22 cellular contexts compared by ENCODE assay signal in the genomic region with DNA sequence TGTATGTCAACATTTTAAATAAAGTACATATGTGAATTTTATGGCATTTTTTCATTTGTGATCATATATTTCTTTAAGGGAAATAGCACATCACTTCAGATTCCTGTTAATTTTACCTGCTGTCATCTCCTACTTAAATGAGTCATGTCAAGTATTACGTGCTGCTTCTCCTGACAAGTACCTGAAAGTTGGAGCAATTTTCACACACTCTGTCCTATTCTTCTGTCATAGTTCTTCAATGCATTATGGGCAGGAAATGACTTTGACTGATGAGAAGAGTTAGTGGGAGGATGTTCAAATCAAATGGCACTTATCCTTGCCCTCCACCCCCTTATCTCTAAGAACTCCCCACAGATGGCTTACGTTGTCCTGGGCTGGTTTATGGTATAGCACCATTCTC.
A peak's percentile ranks its signal among the peaks of the same experiment; 100 is the strongest.
DNase-seq lines count a peak whose midpoint lies in the region; ATAC-seq, FAIRE-seq and TF ChIP-seq lines count a peak whose summit lies in the region.
"Had no signal": no experiment of that assay in that cellular context is flagged by ENCODE, and none has a peak within 500 bp of the region (broad histone marks: within the 10 kb centered on the region; RNA-seq: fewer than 3 reads in every experiment).

No MANE protein-coding gene starts in this region.

- FAIRE-seq in K562 (lab: Jason Lieb, UNC): no peak
- FAIRE-seq: D721Med, G401.6, GM12891, HTR-8/SVneo had no signal

- H3K4me3 ChIP-seq in Karpas-422 (ENCODE audit: low read length): no peak overlapping the region
- H3K4me3 ChIP-seq in K562: no peak overlapping the region
- H3K4me3 ChIP-seq in neural cell (ENCODE audit: low read length): no peak overlapping the region
- H3K4me3 ChIP-seq: BLaER1 had no signal

- no peak overlapping the region for H3K27ac Mint-ChIP-seq in CD14-positive monocyte
- H3K27ac Mint-ChIP-seq: CD4-positive, CD25-positive, alpha-beta regulatory T cell; CD8-positive, alpha-beta memory T cell; HFFc6 had no signal

- H3K9me2 ChIP-seq in Karpas-422 (replicated peaks; ENCODE audit: insufficient read depth, low read length): no peaks in the 10 kb centered on the region
- no peaks in the 10 kb centered on the region for H3K9me2 ChIP-seq in neural cell (ENCODE audit: insufficient read depth, low read length)

- WGBS in K562 (ENCODE audit: insufficient coverage, low coverage, missing lambda C conversion rate): 4% methylated on average over 2 of the region's 2 CpGs

- no peaks in the 10 kb centered on the region for H3K9me1 ChIP-seq in K562 (ENCODE audit: control insufficient read depth, insufficient read depth, low read length)

- H3K9me3 ChIP-seq in Karpas-422 (ENCODE audit: low read length): no peaks in the 10 kb centered on the region
- H3K9me3 ChIP-seq in K562 (replicated peaks; ENCODE audit: control insufficient read depth, insufficient read depth, low read depth, low read length): no peaks in the 10 kb centered on the region
- H3K9me3 ChIP-seq in neural cell (ENCODE audit: low read length): no peaks in the 10 kb centered on the region

- H4K20me1 ChIP-seq in Karpas-422 (ENCODE audit: insufficient read depth, low read depth, low read length) (no peaks in the 10 kb centered on the region), K562 (replicated peaks; ENCODE audit: control insufficient read depth, insufficient read depth, low read length) (no peaks in the 10 kb centered on the region), neural cell (ENCODE audit: insufficient read depth) (no peaks in the 10 kb centered on the region)
- H4K20me1 ChIP-seq: BLaER1 had no signal

- H3K4me3 Mint-ChIP-seq in CD14-positive monocyte: no peak overlapping the region
- H3K4me3 Mint-ChIP-seq: CD4-positive, CD25-positive, alpha-beta regulatory T cell; CD8-positive, alpha-beta memory T cell; HFFc6 had no signal

- intact Hi-C loops in K562 (cut with micrococcal nuclease): no loop called here
- intact Hi-C loops in CD14-positive monocyte (cut with micrococcal nuclease): no loop called here

- H2AFZ ChIP-seq in Karpas-422 (ENCODE audit: low read length) (no peak overlapping the region), K562 (ENCODE audit: low read depth, low read length) (no peak overlapping the region), neural cell (ENCODE audit: low read depth, low read length) (no peak overlapping the region)

- H3K79me2 ChIP-seq in Karpas-422 (ENCODE audit: low read length): no peaks in the 10 kb centered on the region
- H3K79me2 ChIP-seq in K562 (ENCODE audit: control insufficient read depth, insufficient read depth, low read length): no peaks in the 10 kb centered on the region
- no peaks in the 10 kb centered on the region for H3K79me2 ChIP-seq in neural cell (replicated peaks; ENCODE audit: insufficient read depth, low read length)

- no peak for TF ChIP-seq RAD21 in K562 (CRISPR knock-in tag; conservative IDR thresholded peaks at IDR 0.05 in 1 of 2, IDR thresholded peaks at IDR 0.05 in 1 of 2)
- TF ChIP-seq RAD21 in neural cell (conservative IDR thresholded peaks at IDR 0.05): no peak

- H3K27me3 ChIP-seq in Karpas-422 (ENCODE audit: low read length) (no peaks in the 10 kb centered on the region), K562 (ENCODE audit: control insufficient read depth in 2 of 2, insufficient read depth in 2 of 2, low read length in 2 of 2) (no peaks in the 10 kb centered on the region), neural cell (ENCODE audit: insufficient read depth, low read depth, low read length) (no peaks in the 10 kb centered on the region)
- H3K27me3 ChIP-seq: BLaER1 had no signal

- H3K4me2 ChIP-seq in Karpas-422 (ENCODE audit: low read depth, low read length, poor library complexity, severe bottlenecking) (no peak overlapping the region), K562 (ENCODE audit: insufficient read depth, low read length) (no peak overlapping the region), neural cell (ENCODE audit: low read length) (no peak overlapping the region)
- H3K4me2 ChIP-seq: BLaER1 had no signal

- CTCF ChIA-PET in K562 (lab: Yijun Ruan, JAX; ENCODE audit: low intra/inter-chr PET ratio): no interaction called here

- in situ Hi-C loops in K562 (cut with MboI): no loop called here

- ATAC-seq in K562: no peak
- ATAC-seq: HCT116 had no signal

- no peaks in the 10 kb centered on the region for H3K4me1 Mint-ChIP-seq in CD14-positive monocyte
- H3K4me1 Mint-ChIP-seq: CD4-positive, CD25-positive, alpha-beta regulatory T cell; CD8-positive, alpha-beta memory T cell had no signal

- TF ChIP-seq CTCF in K562 (IDR thresholded peaks at IDR 0.05 in 2 of 3, conservative IDR thresholded peaks at IDR 0.05 in 1 of 3; ENCODE audit: insufficient read depth in 2 of 3, low read depth in 1 of 3, low read length in 3 of 3) (no peak), neural cell (IDR thresholded peaks at IDR 0.05; ENCODE audit: poor library complexity, severe bottlenecking) (no peak), CD14-positive monocyte (IDR thresholded peaks at IDR 0.05) (no peak)

- H3K36me3 ChIP-seq in Karpas-422 (ENCODE audit: insufficient read depth, low read length) (no peaks in the 10 kb centered on the region), K562 (ENCODE audit: control insufficient read depth, insufficient read depth, low read length) (no peaks in the 10 kb centered on the region), neural cell (ENCODE audit: insufficient read depth, low read length) (no peaks in the 10 kb centered on the region)
- H3K36me3 ChIP-seq: BLaER1 had no signal

- no peaks in the 10 kb centered on the region for H3F3A ChIP-seq in neural cell (ENCODE audit: insufficient read depth, low read length, poor library complexity, severe bottlenecking)

- H3K4me1 ChIP-seq in Karpas-422 (ENCODE audit: low read length) (no peaks in the 10 kb centered on the region), K562 (replicated peaks in 1 of 2; ENCODE audit: control insufficient read depth in 2 of 2, insufficient read depth in 2 of 2, low read length in 2 of 2) (no peaks in the 10 kb centered on the region)
- H3K4me1 ChIP-seq: BLaER1 had no signal

- no peak for TF ChIP-seq POLR2A in K562 (conservative IDR thresholded peaks at IDR 0.05)

- H3K9ac ChIP-seq in Karpas-422 (ENCODE audit: low read length) (no peak overlapping the region), K562 (ENCODE audit: insufficient read depth in 1 of 2, low read depth in 2 of 2, low read length in 2 of 2) (no peak overlapping the region), neural cell (ENCODE audit: low read length) (no peak overlapping the region)
- H3K9ac ChIP-seq: BLaER1 had no signal

- peak; percentile 12 for DNase-seq in NCI-H2227 (lab: John Stamatoyannopoulos, UW; ENCODE audit: unreplicated experiment)
- no peak for DNase-seq in NCI-H2227 treated with DMSO at 0.1 percent for 48 hours (lab: John Stamatoyannopoulos, UW)
- DNase-seq in Karpas-422: peak; percentile 15
- DNase-seq in K562 (ENCODE audit: extremely low read depth in 1 of 4, low spot score in 3 of 4): peak in 2 of 4 experiments; percentile 1 to 4
- no peak for DNase-seq in KG1 (lab: John Stamatoyannopoulos, UW)
- no peak for DNase-seq in CD14-positive monocyte (ENCODE audit: low spot score)
- no peak for DNase-seq in T-helper 2 cell
- DNase-seq: 8988T; CD4-positive, CD25-positive, alpha-beta regulatory T cell; CD8-positive, alpha-beta memory T cell; COR-L47; GOT3; H7; HFFc6; IMR-90 had no signal

- H3K27ac ChIP-seq in Karpas-422 (ENCODE audit: low read length) (no peak overlapping the region), K562 (ENCODE audit: extremely low read depth, low read depth, low read length) (no peak overlapping the region), neural cell (ENCODE audit: low read length) (peak overlapping the region; percentile 79)
- H3K27ac ChIP-seq: BLaER1 had no signal

- peaks cover 0 to 3% (median 0%) of the 10 kb centered on the region in 7 donors for H3K9me3 Mint-ChIP-seq in CD14-positive monocyte
- H3K9me3 Mint-ChIP-seq: CD8-positive, alpha-beta memory T cell; HFFc6 had no signal

- TF ChIP-seq EP300 in K562 (IDR thresholded peaks at IDR 0.05; ENCODE audit: low read length) (no peak), neural cell (conservative IDR thresholded peaks at IDR 0.05; ENCODE audit: poor library complexity, severe bottlenecking) (peak; percentile 92)

- no TSS peak for BruUV-seq in K562 (replicated peaks; lab: Mats Ljungman, UMichigan)

- H3K27me3 Mint-ChIP-seq in CD14-positive monocyte (ENCODE audit: low read depth in 3 of 3): peaks cover 0 to 11% (median 4%) of the 10 kb centered on the region in 3 donors

- no peaks in the 10 kb centered on the region for H3K36me3 Mint-ChIP-seq in CD14-positive monocyte
- H3K36me3 Mint-ChIP-seq: CD4-positive, CD25-positive, alpha-beta regulatory T cell; CD8-positive, alpha-beta memory T cell had no signal

- POLR2A ChIA-PET in K562 (lab: Yijun Ruan, JAX): no interaction called here

TF ChIP-seq in K562, 482 proteins besides CTCF, POLR2A, EP300 and RAD21:
- TF ChIP-seq CHCHD3 (CRISPR knock-in tag; IDR thresholded peaks at IDR 0.05) (no peak), CBFA2T3 (IDR thresholded peaks at IDR 0.05) (peak; percentile 39; the same call in 1 of the 2 replicates)

TF ChIP-seq in neural cell, 6 proteins besides CTCF, POLR2A, EP300 and RAD21:
- TF ChIP-seq POLR2AphosphoS5 (IDR thresholded peaks at IDR 0.05) (peak; percentile 54), MXI1 (conservative IDR thresholded peaks at IDR 0.05; ENCODE audit: poor library complexity, severe bottlenecking) (no peak)

Comparison
In these comparisons a context has a peak if more than half of its experiments do, and no peak if none do; other contexts are left out.
1. DNase-seq: peak in NCI-H2227 (single experiment) and Karpas-422 (single experiment); none in NCI-H2227 treated with DMSO at 0.1 percent for 48 hours (single experiment), KG1 (single experiment), CD14-positive monocyte (single experiment) and T-helper 2 cell (0 of 5).